In genomic region chr2:88560619-88561307, GRCh38 we compare ENCODE assay signal across 21 cellular contexts.
DNase-seq lines count a peak whose midpoint lies in the region; ATAC-seq and TF ChIP-seq lines count a peak whose summit lies in the region.
"Had no signal": no experiment of that assay in that cellular context is flagged by ENCODE, and none has a peak within 500 bp of the region (broad histone marks: within the 10 kb centered on the region; RNA-seq: fewer than 3 reads in every experiment).

No MANE protein-coding gene starts in this region.

- no peak overlapping the region for H3K27ac ChIP-seq in right atrium auricular region
- H3K27ac ChIP-seq: BLaER1 treated with 17β-estradiol and CSF1 and Interleukin-3, amounts not matched to agents 10 nM and 100 nM; epithelial cell of prostate; neutrophil; PC-9; SJCRH30; tibial artery had no signal

- ATAC-seq in activated T-cell treated with anti-CD3 and anti-CD28 coated beads, Interleukin-2, amount 50 U/mL, for 4 hours, result no peak
- peak; percentile 43 for ATAC-seq in GM19351 (IDR thresholded peaks at IDR 0.05; ENCODE audit: unreplicated experiment)
- ATAC-seq in naive B cell (ENCODE audit: low read depth in 2 of 2), result no peak
- ATAC-seq: HCT116, left cardiac atrium had no signal

- H3K27ac Mint-ChIP-seq in activated T-cell treated with anti-CD3 and anti-CD28 coated beads, Interleukin-2, amount 50 U/mL, for 24 hours, result peak overlapping the region; percentile 5
- H3K27ac Mint-ChIP-seq in T-helper 2 cell treated with Interferon-gamma antibody and Interleukin-4, amounts not matched to agents 5 μg/mL and 100 μg/mL, for 36 hours, result peak overlapping the region; percentile 73
- H3K27ac Mint-ChIP-seq in naive B cell, result peak overlapping the region in 5 of 6 donors; percentile 63 to 92 (median 77)
- H3K27ac Mint-ChIP-seq: activated naive CD8-positive, alpha-beta T cell treated with anti-CD3 and anti-CD28 coated beads, Interleukin-2, amount 10 ng/mL, durations not matched to agents 7 days and 5 days had no signal

- TF ChIP-seq POLR2A in erythroblast (IDR thresholded peaks at IDR 0.05; ENCODE audit: low read length), result no peak

- H3K9me3 ChIP-seq in right atrium auricular region, result no peaks in the 10 kb centered on the region
- H3K9me3 ChIP-seq: neutrophil, SJCRH30, tibial artery had no signal

- no peaks in the 10 kb centered on the region for H3K9me3 Mint-ChIP-seq in activated T-cell treated with anti-CD3 and anti-CD28 coated beads, Interleukin-2, amount 50 U/mL, for 24 hours
- no peaks in the 10 kb centered on the region for H3K9me3 Mint-ChIP-seq in activated T-cell treated with anti-CD3 and anti-CD28 coated beads, Interleukin-2, amount 50 U/mL, for 4 hours
- no peaks in the 10 kb centered on the region for H3K9me3 Mint-ChIP-seq in T-helper 2 cell treated with Interferon-gamma antibody and Interleukin-4, amounts not matched to agents 5 μg/mL and 100 μg/mL, for 36 hours
- H3K9me3 Mint-ChIP-seq in naive B cell, result peaks cover 0 to 1% (median 0%) of the 10 kb centered on the region in 7 donors
- H3K9me3 Mint-ChIP-seq: activated naive CD8-positive, alpha-beta T cell treated with anti-CD3 and anti-CD28 coated beads, Interleukin-2, amount 10 ng/mL, durations not matched to agents 7 days and 5 days had no signal

- no peak overlapping the region for H3K4me3 ChIP-seq in right atrium auricular region
- H3K4me3 ChIP-seq: BLaER1 treated with 17β-estradiol and CSF1 and Interleukin-3, amounts not matched to agents 10 nM and 100 nM; PC-9; SJCRH30; tibial artery had no signal

- peaks cover 12% of the 10 kb centered on the region for H3K4me1 Mint-ChIP-seq in activated T-cell treated with anti-CD3 and anti-CD28 coated beads, Interleukin-2, amount 50 U/mL, for 24 hours (ENCODE audit: low read depth)
- peaks cover 2% of the 10 kb centered on the region for H3K4me1 Mint-ChIP-seq in activated T-cell treated with anti-CD3 and anti-CD28 coated beads, Interleukin-2, amount 50 U/mL, for 4 hours (ENCODE audit: low read depth)
- H3K4me1 Mint-ChIP-seq in T-helper 2 cell treated with Interferon-gamma antibody and Interleukin-4, amounts not matched to agents 5 μg/mL and 100 μg/mL, for 36 hours (ENCODE audit: low read depth), result peaks cover 29% of the 10 kb centered on the region
- H3K4me1 Mint-ChIP-seq in naive B cell, result peaks cover 6 to 23% (median 11%) of the 10 kb centered on the region in 3 donors

- H3K36me3 ChIP-seq in right atrium auricular region, result peaks cover 41% of the 10 kb centered on the region

- H3K4me3 Mint-ChIP-seq in activated T-cell treated with anti-CD3 and anti-CD28 coated beads, Interleukin-2, amount 50 U/mL, for 24 hours, result no peak overlapping the region
- no peak overlapping the region for H3K4me3 Mint-ChIP-seq in activated T-cell treated with anti-CD3 and anti-CD28 coated beads, Interleukin-2, amount 50 U/mL, for 4 hours
- no peak overlapping the region for H3K4me3 Mint-ChIP-seq in T-helper 2 cell treated with Interferon-gamma antibody and Interleukin-4, amounts not matched to agents 5 μg/mL and 100 μg/mL, for 36 hours
- H3K4me3 Mint-ChIP-seq in naive B cell, result peak overlapping the region in 1 of 8 donors; percentile 35
- H3K4me3 Mint-ChIP-seq: activated naive CD8-positive, alpha-beta T cell treated with anti-CD3 and anti-CD28 coated beads, Interleukin-2, amount 10 ng/mL, durations not matched to agents 7 days and 5 days had no signal

- no peak for TF ChIP-seq CTCF in right atrium auricular region (IDR thresholded peaks at IDR 0.05)

- no peaks in the 10 kb centered on the region for H3K27me3 ChIP-seq in right atrium auricular region
- H3K27me3 ChIP-seq: BLaER1 treated with 17β-estradiol and CSF1 and Interleukin-3, amounts not matched to agents 10 nM and 100 nM; neutrophil; SJCRH30; tibial artery had no signal

- no peaks in the 10 kb centered on the region for H3K4me1 ChIP-seq in right atrium auricular region
- H3K4me1 ChIP-seq: SJCRH30, tibial artery had no signal

- no peak for DNase-seq in activated T-cell treated with anti-CD3 and anti-CD28 coated beads, Interleukin-2, amount 50 U/mL, for 24 hours
- DNase-seq in activated T-cell treated with anti-CD3 and anti-CD28 coated beads, Interleukin-2, amount 50 U/mL, for 4 hours, result no peak
- DNase-seq in T-helper 2 cell treated with Interferon-gamma antibody and Interleukin-4, amounts not matched to agents 5 μg/mL and 100 μg/mL, for 36 hours (ENCODE audit: low spot score), result no peak
- DNase-seq in naive B cell (no peak), erythroblast (lab: John Stamatoyannopoulos, UW) (no peak), right atrium auricular region (ENCODE audit: low spot score) (no peak), HuH-7.5 (ENCODE audit: low spot score) (no peak)
- DNase-seq: activated CD4-positive, alpha-beta T cell treated with anti-CD3 and anti-CD28 coated beads for 1 hour; activated naive CD8-positive, alpha-beta T cell treated with anti-CD3 and anti-CD28 coated beads, Interleukin-2, amount 10 ng/mL, durations not matched to agents 7 days and 5 days; dermis blood vessel endothelial cell; DMS53; left cardiac atrium; NCI-H2171 treated with DMSO at 0.1 percent for 48 hours; PC-9; SJCRH30; tibial artery had no signal

- peaks cover 72% of the 10 kb centered on the region for H3K36me3 Mint-ChIP-seq in activated T-cell treated with anti-CD3 and anti-CD28 coated beads, Interleukin-2, amount 50 U/mL, for 24 hours (ENCODE audit: low read depth)
- H3K36me3 Mint-ChIP-seq in activated T-cell treated with anti-CD3 and anti-CD28 coated beads, Interleukin-2, amount 50 U/mL, for 4 hours (ENCODE audit: insufficient read depth), result peaks cover 22% of the 10 kb centered on the region
- peaks cover 44% of the 10 kb centered on the region for H3K36me3 Mint-ChIP-seq in T-helper 2 cell treated with Interferon-gamma antibody and Interleukin-4, amounts not matched to agents 5 μg/mL and 100 μg/mL, for 36 hours (ENCODE audit: low read depth)
- peaks cover 14 to 23% of the 10 kb centered on the region in 2 donors for H3K36me3 Mint-ChIP-seq in naive B cell

- no peaks in the 10 kb centered on the region for H3K27me3 Mint-ChIP-seq in activated T-cell treated with anti-CD3 and anti-CD28 coated beads, Interleukin-2, amount 50 U/mL, for 24 hours
- no peaks in the 10 kb centered on the region for H3K27me3 Mint-ChIP-seq in activated T-cell treated with anti-CD3 and anti-CD28 coated beads, Interleukin-2, amount 50 U/mL, for 4 hours (ENCODE audit: low read depth)
- no peaks in the 10 kb centered on the region for H3K27me3 Mint-ChIP-seq in T-helper 2 cell treated with Interferon-gamma antibody and Interleukin-4, amounts not matched to agents 5 μg/mL and 100 μg/mL, for 36 hours (ENCODE audit: low read depth)
- no peaks in the 10 kb centered on the region for H3K27me3 Mint-ChIP-seq in naive B cell
- H3K27me3 Mint-ChIP-seq: activated naive CD8-positive, alpha-beta T cell treated with anti-CD3 and anti-CD28 coated beads, Interleukin-2, amount 10 ng/mL, durations not matched to agents 7 days and 5 days had no signal

Comparison
In these comparisons a context has a peak if more than half of its experiments do, and no peak if none do; other contexts are left out.
1. H3K27ac Mint-ChIP-seq: peak in every context shown above with its lines; median percentile 77 in naive B cell; 73 in T-helper 2 cell treated with Interferon-gamma antibody and Interleukin-4, amounts not matched to agents 5 μg/mL and 100 μg/mL, for 36 hours; 5 in activated T-cell treated with anti-CD3 and anti-CD28 coated beads, Interleukin-2, amount 50 U/mL, for 24 hours.